1 cellular context compared by ENCODE assay signal in the genomic region with DNA sequence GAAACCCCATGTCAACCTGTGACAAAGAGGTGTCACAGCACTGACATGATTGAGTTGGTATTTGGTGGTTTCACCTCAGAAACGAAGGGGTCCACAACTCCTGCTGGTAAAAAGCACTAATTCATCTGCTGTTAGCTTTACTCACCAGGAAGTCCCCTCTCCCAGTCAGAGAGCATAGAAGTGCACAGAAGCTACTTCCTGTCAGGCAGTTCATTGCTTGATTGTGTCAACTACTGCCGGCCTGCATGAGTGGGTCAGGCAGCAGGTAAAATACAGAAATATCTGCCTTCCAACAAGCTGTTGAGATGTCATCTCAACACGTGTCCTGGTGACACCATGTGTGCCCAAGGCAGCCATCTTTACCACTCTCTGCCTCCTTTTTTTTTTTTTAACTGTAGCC.
TF ChIP-seq lines count a peak whose summit lies in the region.

No MANE protein-coding gene starts in this region.

TF ChIP-seq in HepG2, 621 proteins besides CTCF, POLR2A, EP300 and RAD21 (continued from another document):
- TF ChIP-seq, protein P1, sequence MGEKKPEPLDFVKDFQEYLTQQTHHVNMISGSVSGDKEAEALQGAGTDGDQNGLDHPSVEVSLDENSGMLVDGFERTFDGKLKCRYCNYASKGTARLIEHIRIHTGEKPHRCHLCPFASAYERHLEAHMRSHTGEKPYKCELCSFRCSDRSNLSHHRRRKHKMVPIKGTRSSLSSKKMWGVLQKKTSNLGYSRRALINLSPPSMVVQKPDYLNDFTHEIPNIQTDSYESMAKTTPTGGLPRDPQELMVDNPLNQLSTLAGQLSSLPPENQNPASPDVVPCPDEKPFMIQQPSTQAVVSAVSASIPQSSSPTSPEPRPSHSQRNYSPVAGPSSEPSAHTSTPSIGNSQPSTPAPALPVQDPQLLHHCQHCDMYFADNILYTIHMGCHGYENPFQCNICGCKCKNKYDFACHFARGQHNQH (CRISPR knock-in tag; IDR thresholded peaks at IDR 0.05), result no peak
- no peak for TF ChIP-seq HOXA9 (CRISPR knock-in tag; IDR thresholded peaks at IDR 0.05; ENCODE audit: borderline replicate concordance)
- no peak for TF ChIP-seq MYNN (CRISPR knock-in tag; IDR thresholded peaks at IDR 0.05; ENCODE audit: low read depth)
- no peak for TF ChIP-seq ZNF772 (CRISPR knock-in tag; IDR thresholded peaks at IDR 0.05)
- no peak for TF ChIP-seq CHD4 (IDR thresholded peaks at IDR 0.05; ENCODE audit: borderline replicate concordance, low read length)
- TF ChIP-seq, protein P2, sequence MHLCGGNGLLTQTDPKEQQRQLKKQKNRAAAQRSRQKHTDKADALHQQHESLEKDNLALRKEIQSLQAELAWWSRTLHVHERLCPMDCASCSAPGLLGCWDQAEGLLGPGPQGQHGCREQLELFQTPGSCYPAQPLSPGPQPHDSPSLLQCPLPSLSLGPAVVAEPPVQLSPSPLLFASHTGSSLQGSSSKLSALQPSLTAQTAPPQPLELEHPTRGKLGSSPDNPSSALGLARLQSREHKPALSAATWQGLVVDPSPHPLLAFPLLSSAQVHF (CRISPR knock-in tag; IDR thresholded peaks at IDR 0.05), result no peak
- TF ChIP-seq ZFP41 (CRISPR knock-in tag; IDR thresholded peaks at IDR 0.05; ENCODE audit: borderline replicate concordance), result no peak
- TF ChIP-seq, protein P3, sequence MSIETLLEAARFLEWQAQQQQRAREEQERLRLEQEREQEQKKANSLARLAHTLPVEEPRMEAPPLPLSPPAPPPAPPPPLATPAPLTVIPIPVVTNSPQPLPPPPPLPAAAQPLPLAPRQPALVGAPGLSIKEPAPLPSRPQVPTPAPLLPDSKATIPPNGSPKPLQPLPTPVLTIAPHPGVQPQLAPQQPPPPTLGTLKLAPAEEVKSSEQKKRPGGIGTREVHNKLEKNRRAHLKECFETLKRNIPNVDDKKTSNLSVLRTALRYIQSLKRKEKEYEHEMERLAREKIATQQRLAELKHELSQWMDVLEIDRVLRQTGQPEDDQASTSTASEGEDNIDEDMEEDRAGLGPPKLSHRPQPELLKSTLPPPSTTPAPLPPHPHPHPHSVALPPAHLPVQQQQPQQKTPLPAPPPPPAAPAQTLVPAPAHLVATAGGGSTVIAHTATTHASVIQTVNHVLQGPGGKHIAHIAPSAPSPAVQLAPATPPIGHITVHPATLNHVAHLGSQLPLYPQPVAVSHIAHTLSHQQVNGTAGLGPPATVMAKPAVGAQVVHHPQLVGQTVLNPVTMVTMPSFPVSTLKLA (IDR thresholded peaks at IDR 0.05), result no peak
- TF ChIP-seq REL (CRISPR knock-in tag; conservative IDR thresholded peaks at IDR 0.05), result no peak
- no peak for TF ChIP-seq TBL1XR1 (IDR thresholded peaks at IDR 0.05; ENCODE audit: borderline replicate concordance, low read length, partially characterized antibody)
TF ChIP-seq in HepG2: peak in this region for 0.
